ENCODE assay signal across 7 cellular contexts in genomic region chr11:124799384-124800225, GRCh38. TPM values are rescaled to one million over a fixed set of nuclear protein-coding genes. Genes with fewer than 3 reads are reported as not detected.
DNase-seq lines count a peak whose midpoint lies in the region; ATAC-seq and TF ChIP-seq lines count a peak whose summit lies in the region.

No MANE protein-coding gene starts in this region.

- H3K27ac Mint-ChIP-seq in HFFc6 (peak overlapping the region; percentile 95), naive B cell (peak overlapping the region; percentile 93 to 98 (median 97))

- H3K36me3 Mint-ChIP-seq in HFFc6 (ENCODE audit: low read depth) (no peaks in the 10 kb centered on the region), naive B cell (no peaks in the 10 kb centered on the region)

- H3K9me3 Mint-ChIP-seq in HFFc6, result no peaks in the 10 kb centered on the region
- no peaks in the 10 kb centered on the region for H3K9me3 Mint-ChIP-seq in naive B cell

- DNase-seq in HFFc6 (no peak), NCI-H345 (lab: John Stamatoyannopoulos, UW) (peak; percentile 38), activated T-cell treated with anti-CD3 and anti-CD28 coated beads for 4 hours (peak; percentile 29), erythroblast (lab: John Stamatoyannopoulos, UW) (peak; percentile 49 to 71), naive B cell (peak; percentile 41), substantia nigra (lab: John Stamatoyannopoulos, UW) (peak in 19 of 49 donors; percentile 9 to 51 (median 30))

- TF ChIP-seq POLR2A in erythroblast (IDR thresholded peaks at IDR 0.05; ENCODE audit: low read length), result no peak

- H3K27ac ChIP-seq in substantia nigra (ENCODE audit: low read depth, low read length, poor library complexity, severe bottlenecking), result peak overlapping the region; percentile 88

- TF ChIP-seq CTCF in HFFc6 (IDR thresholded peaks at IDR 0.05), result no peak; the same call in 1 of the 2 replicates

- H3K27me3 Mint-ChIP-seq in HFFc6 (ENCODE audit: insufficient read depth) (no peaks in the 10 kb centered on the region), naive B cell (peaks cover 0 to 4% (median 0%) of the 10 kb centered on the region in 3 donors)

- peaks cover 41% of the 10 kb centered on the region for H3K4me1 Mint-ChIP-seq in HFFc6 (ENCODE audit: low read depth)
- H3K4me1 Mint-ChIP-seq in naive B cell, result peaks cover 14 to 28% (median 17%) of the 10 kb centered on the region in 3 donors

- peak overlapping the region; percentile 90 for H3K4me3 Mint-ChIP-seq in HFFc6
- peak overlapping the region; percentile 88 to 98 (median 95) for H3K4me3 Mint-ChIP-seq in naive B cell

- peak; percentile 44 for ATAC-seq in GM18498 (IDR thresholded peaks at IDR 0.05; ENCODE audit: unreplicated experiment)
- peak; percentile 55 to 58 for ATAC-seq in naive B cell (ENCODE audit: low read depth in 2 of 2)

RNA-seq across cellular contexts. Expression of gene MSANTD2, which starts 0.6 kb away (rescaled TPM):
- total RNA-seq in HFFc6 (2021; fragmentation: NEBNext Ultra II Directional; extraction: Animal tissue kit (Norgen Biotek cat#: 25700)), result 1 to 10 TPM; 4.4 to 7.1 (median 5.8) TPM
- polyA plus RNA-seq in naive B cell (ENCODE audit: low read depth in 6 of 6), result 1 to 10 TPM in 5 of 6 donors, not detected in 1; 2.5 to 8.1 (median 3.4) TPM

RNA-seq across cellular contexts. Expression of gene ESAM, which starts 37.5 kb away (rescaled TPM):
- total RNA-seq in HFFc6 (2021; fragmentation: NEBNext Ultra II Directional; extraction: Animal tissue kit (Norgen Biotek cat#: 25700)), result under 1 TPM in 3 of 6 experiments, not detected in 3; 0.11 to 0.14 (median 0.12) TPM
- 10 to 100 TPM; 13.6 to 25.3 (median 19.1) TPM for polyA plus RNA-seq in naive B cell (ENCODE audit: low read depth in 6 of 6)

RNA-seq across cellular contexts. Expression of gene VSIG2, which starts 47.5 kb away (rescaled TPM):
- under 1 TPM in 1 of 6 experiments, not detected in 5; 0.14 TPM for total RNA-seq in HFFc6 (2021; fragmentation: NEBNext Ultra II Directional; extraction: Animal tissue kit (Norgen Biotek cat#: 25700))
- under 1 TPM in 1 of 6 donors, not detected in 5; 0.29 TPM for polyA plus RNA-seq in naive B cell (ENCODE audit: low read depth in 6 of 6)

RNA-seq across cellular contexts. Expression of gene NRGN, which starts 59.9 kb away (rescaled TPM):
- total RNA-seq in HFFc6 (2021; fragmentation: NEBNext Ultra II Directional; extraction: Animal tissue kit (Norgen Biotek cat#: 25700)), result 1 to 10 TPM; 3.8 to 6.5 (median 5.4) TPM
- polyA plus RNA-seq in naive B cell (ENCODE audit: low read depth in 6 of 6), result 1 to 10 TPM; 1.3 to 8.3 (median 6.0) TPM
